1 cellular context compared by ENCODE assay signal in genomic region chr12:123142948-123143752, GRCh38.
TF ChIP-seq lines count a peak whose summit lies in the region.

No MANE protein-coding gene starts in this region.

TF ChIP-seq in HEK293, 187 proteins besides CTCF, POLR2A, EP300 and RAD21 (continued from another document):
- TF ChIP-seq ZNF670 (tag by site-specific recombination; IDR thresholded peaks at IDR 0.05; ENCODE audit: low read depth) (no peak), ZNF223 (tag by site-specific recombination; IDR thresholded peaks at IDR 0.05) (no peak), ZNF394 (tag by site-specific recombination; IDR thresholded peaks at IDR 0.05; ENCODE audit: borderline replicate concordance) (no peak), PATZ1 (tag by site-specific recombination; IDR thresholded peaks at IDR 0.05) (peak; percentile 59), ZBTB8A (tag by site-specific recombination; IDR thresholded peaks at IDR 0.05) (peak; percentile 44; the same call in 1 of the 2 replicates), KLF9 (tag by site-specific recombination; IDR thresholded peaks at IDR 0.05; ENCODE audit: low read depth) (0 out of 2 replicates have a peak, but pooled peaks have one; percentile 31), PRDM10 (tag by site-specific recombination; IDR thresholded peaks at IDR 0.05) (no peak), GLI2 (tag by site-specific recombination; IDR thresholded peaks at IDR 0.05; ENCODE audit: borderline replicate concordance, low read depth) (no peak), KLF8 (tag by site-specific recombination; IDR thresholded peaks at IDR 0.05) (no peak), ZNF274 (IDR thresholded peaks at IDR 0.05; ENCODE audit: low read length) (no peak), ZNF274 (tag by site-specific recombination; IDR thresholded peaks at IDR 0.05; ENCODE audit: borderline replicate concordance) (no peak)
TF ChIP-seq in HEK293: peak in this region for 11.
